25 cellular contexts compared by ENCODE assay signal in the genomic region with DNA sequence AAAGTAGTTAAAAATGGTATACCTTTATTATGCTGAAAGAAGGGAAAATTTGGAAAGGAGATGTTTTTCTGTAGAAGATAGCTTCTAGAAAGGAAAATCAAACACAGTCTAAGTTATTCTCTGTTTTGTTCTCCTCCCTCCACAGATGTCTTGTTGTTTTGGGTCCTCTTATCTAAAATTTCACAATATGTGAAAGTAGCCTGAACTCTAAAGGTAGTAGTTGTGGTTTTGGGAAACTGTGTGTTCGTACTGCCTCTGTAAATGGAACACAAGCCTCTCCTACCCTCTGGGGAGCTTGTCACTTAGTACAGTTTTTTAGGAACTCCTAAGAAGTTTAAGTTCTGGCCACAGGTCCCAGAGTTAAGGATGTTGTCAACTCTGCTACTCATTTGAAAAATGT.
DNase-seq lines count a peak whose midpoint lies in the region; ATAC-seq, FAIRE-seq and TF ChIP-seq lines count a peak whose summit lies in the region.
"Had no signal": no experiment of that assay in that cellular context is flagged by ENCODE, and none has a peak within 500 bp of the region (broad histone marks: within the 10 kb centered on the region; RNA-seq: fewer than 3 reads in every experiment).

No MANE protein-coding gene starts in this region.

- no peaks in the 10 kb centered on the region for H4K20me1 ChIP-seq in keratinocyte (ENCODE audit: control insufficient read depth, extremely low read depth, insufficient read depth, low read length)

- no peak overlapping the region for H3K4me3 ChIP-seq in keratinocyte (ENCODE audit: control insufficient read depth in 2 of 3, extremely low read depth in 1 of 3, insufficient read depth in 2 of 3, low read depth in 1 of 3, low read length in 3 of 3)
- H3K4me3 ChIP-seq: ovary, PC-9, right atrium auricular region had no signal

- intact Hi-C loops in activated CD4-positive, alpha-beta T cell treated with anti-CD3 and anti-CD28 coated beads for 36 hours (cut with DNase I, micrococcal nuclease): loop anchor here in 1 of 2 experiments (5.0 to 10.0 kb wide), 3 partner anchors 112 to 802 kb away; partner anchors contain the start of genes CEP83 and CRADD
- intact Hi-C loops in Calu3 (cut with micrococcal nuclease; ENCODE audit: unreplicated experiment): loop anchor here (5.0 kb wide), 2 partner anchors 112 to 118 kb away; partner anchors contain the start of gene CRADD
- intact Hi-C loops in CD14-positive monocyte (cut with micrococcal nuclease): no loop called here

- H3K36me3 ChIP-seq in keratinocyte (ENCODE audit: control insufficient read depth in 2 of 2, extremely low read depth in 1 of 2, insufficient read depth in 2 of 2, low read length in 2 of 2): no peaks in the 10 kb centered on the region
- H3K36me3 ChIP-seq: ovary, right atrium auricular region had no signal

- H3K4me2 ChIP-seq in keratinocyte (ENCODE audit: control insufficient read depth, extremely low read depth, insufficient read depth, low read depth, low read length): no peak overlapping the region

- no peaks in the 10 kb centered on the region for H3K9me3 ChIP-seq in keratinocyte (ENCODE audit: control insufficient read depth, low read depth, low read length)
- H3K9me3 ChIP-seq: ovary, right atrium auricular region had no signal

- no peak for ATAC-seq in activated CD4-positive, alpha-beta T cell treated with anti-CD3 and anti-CD28 coated beads for 36 hours
- ATAC-seq: esophagus mucosa; naive thymus-derived CD4-positive, alpha-beta T cell had no signal

- peak overlapping the region; percentile 2 for H3K4me3 Mint-ChIP-seq in activated CD4-positive, alpha-beta T cell treated with anti-CD3 and anti-CD28 coated beads for 36 hours
- H3K4me3 Mint-ChIP-seq in HFFc6 (no peak overlapping the region), Calu3 (ENCODE audit: low read depth, unreplicated experiment) (no peak overlapping the region), CD14-positive monocyte (no peak overlapping the region)
- H3K4me3 Mint-ChIP-seq in activated naive CD8-positive, alpha-beta T cell treated with anti-CD3 and anti-CD28 coated beads for 36 hours: no peak overlapping the region
- H3K4me3 Mint-ChIP-seq: T-helper 1 cell treated with Interleukin-12 subunit alpha and Interleukin-12 subunit beta and Interleukin-4 antibody, amounts not matched to agents 30 μg/mL and 1 μg/mL, for 36 hours; type B pancreatic cell had no signal

- H3K27ac ChIP-seq in keratinocyte (ENCODE audit: control insufficient read depth, insufficient read depth, low read length): peak overlapping the region; percentile 45
- H3K27ac ChIP-seq: ovary, PC-9, right atrium auricular region had no signal

- no peak overlapping the region for H3K9ac ChIP-seq in keratinocyte (ENCODE audit: control insufficient read depth, extremely low read depth, insufficient read depth, low read length)

- BruUV-seq in Calu3 (replicated peaks; lab: Mats Ljungman, UMichigan): no TSS peak

- H2AFZ ChIP-seq in keratinocyte (ENCODE audit: control insufficient read depth, low read length): no peak overlapping the region
- H2AFZ ChIP-seq: PC-9 had no signal

- no peaks in the 10 kb centered on the region for H3K27me3 Mint-ChIP-seq in activated CD4-positive, alpha-beta T cell treated with anti-CD3 and anti-CD28 coated beads for 36 hours
- H3K27me3 Mint-ChIP-seq in HFFc6 (ENCODE audit: insufficient read depth): no peaks in the 10 kb centered on the region
- H3K27me3 Mint-ChIP-seq in activated naive CD8-positive, alpha-beta T cell treated with anti-CD3 and anti-CD28 coated beads for 36 hours: no peaks in the 10 kb centered on the region
- no peaks in the 10 kb centered on the region for H3K27me3 Mint-ChIP-seq in Calu3 (ENCODE audit: unreplicated experiment)
- peaks cover 3 to 6% (median 3%) of the 10 kb centered on the region in 3 donors for H3K27me3 Mint-ChIP-seq in CD14-positive monocyte (ENCODE audit: low read depth in 3 of 3)
- H3K27me3 Mint-ChIP-seq: naive thymus-derived CD4-positive, alpha-beta T cell; type B pancreatic cell had no signal

- dilution Hi-C loops in keratinocyte (cut with MboI; ENCODE audit: extremely low pct_ligation_motif_present, low sequenced_read_pairs): no loop called here

- H3K9me3 Mint-ChIP-seq in activated CD4-positive, alpha-beta T cell treated with anti-CD3 and anti-CD28 coated beads for 36 hours (ENCODE audit: low read depth): peaks cover 2% of the 10 kb centered on the region
- H3K9me3 Mint-ChIP-seq in HFFc6: no peaks in the 10 kb centered on the region
- H3K9me3 Mint-ChIP-seq in activated naive CD8-positive, alpha-beta T cell treated with anti-CD3 and anti-CD28 coated beads for 36 hours: peaks cover 4% of the 10 kb centered on the region
- H3K9me3 Mint-ChIP-seq in Calu3 (ENCODE audit: low read depth, unreplicated experiment): no peaks in the 10 kb centered on the region
- H3K9me3 Mint-ChIP-seq in CD14-positive monocyte: peaks cover 0 to 6% (median 4%) of the 10 kb centered on the region in 7 donors

- H3K4me1 ChIP-seq in keratinocyte (ENCODE audit: control insufficient read depth, extremely low read depth, insufficient read depth, low read length): peaks cover 52% of the 10 kb centered on the region

- no peak for DNase-seq in activated CD4-positive, alpha-beta T cell treated with anti-CD3 and anti-CD28 coated beads for 36 hours
- no peak for DNase-seq in activated CD4-positive, alpha-beta T cell treated with anti-CD3 and anti-CD28 coated beads, Interleukin-2, amount 50 U/mL, for 4 hours
- DNase-seq in HFFc6: no peak
- no peak for DNase-seq in activated naive CD8-positive, alpha-beta T cell treated with anti-CD3 and anti-CD28 coated beads for 36 hours
- no peak for DNase-seq in keratinocyte (ENCODE audit: low read depth, low spot score)
- no peak for DNase-seq in cerebellar cortex (ENCODE audit: low spot score)
- DNase-seq in Calu3: no peak
- no peak for DNase-seq in CD14-positive monocyte (ENCODE audit: low spot score)
- DNase-seq: 8988T; activated CD4-positive, alpha-beta T cell treated with anti-CD3 and anti-CD28 coated beads, Interleukin-2, amount 50 U/mL, for 1 hour; activated gamma-delta T cell treated with Interleukin-2 at 50 U/mL for 16 hours; COR-L47; effector memory CD4-positive, alpha-beta T cell; Kasumi-1; naive thymus-derived CD4-positive, alpha-beta T cell; NCI-H1092; NCI-H2029; NCI-H446 treated with DMSO at 0.1 percent for 48 hours; ovary; PC-9 had no signal

- no peaks in the 10 kb centered on the region for H3K27me3 ChIP-seq in keratinocyte (ENCODE audit: control insufficient read depth, extremely low read depth, insufficient read depth, low read length)
- H3K27me3 ChIP-seq: ovary, right atrium auricular region had no signal

- H3K36me3 Mint-ChIP-seq in activated CD4-positive, alpha-beta T cell treated with anti-CD3 and anti-CD28 coated beads for 36 hours (ENCODE audit: low read depth): peaks cover 20% of the 10 kb centered on the region
- H3K36me3 Mint-ChIP-seq in HFFc6 (ENCODE audit: low read depth) (peaks cover 12% of the 10 kb centered on the region), Calu3 (ENCODE audit: insufficient read depth, unreplicated experiment) (peaks cover 7% of the 10 kb centered on the region), CD14-positive monocyte (peaks cover 0 to 3% of the 10 kb centered on the region in 2 donors)
- H3K36me3 Mint-ChIP-seq in activated naive CD8-positive, alpha-beta T cell treated with anti-CD3 and anti-CD28 coated beads for 36 hours: peaks cover 29% of the 10 kb centered on the region
- H3K36me3 Mint-ChIP-seq: type B pancreatic cell had no signal

- CTCF ChIA-PET in activated CD4-positive, alpha-beta T cell treated with anti-CD3 and anti-CD28 coated beads for 36 hours (lab: Charles Lee): interaction anchor here (1.0 kb wide), 2 partner anchors 10 to 311 kb away, joined by 4 to 5 read pairs; no protein-coding TSS in a partner anchor
- CTCF ChIA-PET in Calu3 (lab: Charles Lee): no interaction called here

- FAIRE-seq in keratinocyte (lab: Jason Lieb, UNC): no peak
- FAIRE-seq: GM12891 had no signal

- H3K79me2 ChIP-seq in keratinocyte (ENCODE audit: control insufficient read depth, insufficient read depth, low read length): no peaks in the 10 kb centered on the region

- H3K27ac Mint-ChIP-seq in activated CD4-positive, alpha-beta T cell treated with anti-CD3 and anti-CD28 coated beads for 36 hours: no peak overlapping the region
- H3K27ac Mint-ChIP-seq in HFFc6 (peak overlapping the region; percentile 81), Calu3 (ENCODE audit: unreplicated experiment) (no peak overlapping the region), CD14-positive monocyte (no peak overlapping the region)
- H3K27ac Mint-ChIP-seq in activated naive CD8-positive, alpha-beta T cell treated with anti-CD3 and anti-CD28 coated beads for 36 hours: peak overlapping the region; percentile 7
- H3K27ac Mint-ChIP-seq: type B pancreatic cell had no signal

- H3K9me1 ChIP-seq in keratinocyte (ENCODE audit: control insufficient read depth, extremely low read depth, insufficient read depth, low read length): no peaks in the 10 kb centered on the region

- POLR2A ChIA-PET in activated CD4-positive, alpha-beta T cell treated with anti-CD3 and anti-CD28 coated beads for 36 hours (lab: Charles Lee): no interaction called here

- H3K4me1 Mint-ChIP-seq in activated CD4-positive, alpha-beta T cell treated with anti-CD3 and anti-CD28 coated beads for 36 hours: peaks cover 49% of the 10 kb centered on the region
- H3K4me1 Mint-ChIP-seq in HFFc6 (ENCODE audit: low read depth): peaks cover 75% of the 10 kb centered on the region
- H3K4me1 Mint-ChIP-seq in activated naive CD8-positive, alpha-beta T cell treated with anti-CD3 and anti-CD28 coated beads for 36 hours: peaks cover 45% of the 10 kb centered on the region
- peaks cover 25% of the 10 kb centered on the region for H3K4me1 Mint-ChIP-seq in Calu3 (ENCODE audit: low read depth, unreplicated experiment)
- peaks cover 11% of the 10 kb centered on the region for H3K4me1 Mint-ChIP-seq in CD14-positive monocyte

- TF ChIP-seq CTCF in HFFc6 (IDR thresholded peaks at IDR 0.05) (no peak), keratinocyte (optimal IDR thresholded peaks at IDR 0.05 in 1 of 3, IDR thresholded peaks at IDR 0.05 in 1 of 3, conservative IDR thresholded peaks at IDR 0.05 in 1 of 3; ENCODE audit: extremely low read depth in 1 of 3, insufficient read depth in 2 of 3, low read length in 3 of 3) (no peak), Calu3 (IDR thresholded peaks at IDR 0.05; ENCODE audit: unreplicated experiment) (no peak), CD14-positive monocyte (IDR thresholded peaks at IDR 0.05) (no peak)

Comparison
In these comparisons a context has a peak if more than half of its experiments do, and no peak if none do; other contexts are left out.
1. H3K27ac Mint-ChIP-seq: peak in HFFc6 (single experiment) and activated naive CD8-positive, alpha-beta T cell treated with anti-CD3 and anti-CD28 coated beads for 36 hours (single experiment); none in activated CD4-positive, alpha-beta T cell treated with anti-CD3 and anti-CD28 coated beads for 36 hours (single experiment), Calu3 (single experiment) and CD14-positive monocyte (0 of 7).